Comparison of ENCODE assay signal across 8 cellular contexts in the genomic region with DNA sequence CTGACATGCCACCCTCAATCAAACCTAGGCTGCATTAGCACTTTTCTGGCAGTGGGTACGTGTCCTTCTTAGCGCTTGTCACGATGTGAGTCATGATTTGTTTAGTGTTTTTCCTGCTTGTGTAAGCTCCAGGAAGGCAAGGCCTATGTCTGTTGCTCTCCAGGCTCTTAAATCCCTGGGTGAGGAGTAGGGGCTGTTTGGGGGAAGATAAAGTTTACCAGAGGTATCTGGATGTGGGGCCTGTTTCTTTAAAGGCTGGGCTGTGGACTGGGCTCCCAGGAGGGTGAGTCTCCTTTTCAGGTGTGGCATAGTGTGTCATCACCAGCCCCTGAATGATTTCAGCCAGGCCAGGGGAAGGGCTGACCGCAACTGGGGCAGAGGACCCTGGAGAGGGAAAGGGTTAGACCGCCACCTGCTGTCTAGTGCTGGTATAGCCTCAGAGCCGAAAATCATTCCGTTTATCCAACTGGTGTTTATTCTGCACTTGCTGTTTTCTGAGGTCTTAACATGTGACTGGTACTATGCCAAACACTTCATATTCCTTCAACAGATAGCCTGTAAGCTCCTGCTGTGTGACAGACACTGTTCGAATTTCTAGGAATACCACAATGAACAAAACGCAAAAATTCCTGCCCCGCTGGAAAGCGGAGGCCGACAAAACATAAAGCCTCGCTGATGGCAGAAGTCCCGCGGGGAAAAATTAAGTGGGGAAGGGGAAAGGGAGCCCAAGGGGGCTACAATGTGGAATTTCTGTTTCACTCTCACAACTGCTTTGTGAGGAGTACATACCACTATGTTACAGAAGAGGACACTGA. TPM values are rescaled to one million over a fixed set of nuclear protein-coding genes. Genes with fewer than 3 reads are reported as not detected.
DNase-seq lines count a peak whose midpoint lies in the region; ATAC-seq, FAIRE-seq and TF ChIP-seq lines count a peak whose summit lies in the region.

No MANE protein-coding gene starts in this region.

- H3K27ac Mint-ChIP-seq in naive thymus-derived CD4-positive, alpha-beta T cell = peak overlapping the region in 1 of 9 donors; percentile 53

- no peaks in the 10 kb centered on the region for H3K36me3 Mint-ChIP-seq in naive thymus-derived CD4-positive, alpha-beta T cell

- POLR2A ChIA-PET in naive thymus-derived CD4-positive, alpha-beta T cell (lab: Charles Lee) = no interaction called here

- TF ChIP-seq CTCF in D721Med (IDR thresholded peaks at IDR 0.05; ENCODE audit: insufficient read depth, missing control alignments) = peak; percentile 90
- TF ChIP-seq CTCF in OCI-LY1 (IDR thresholded peaks at IDR 0.05; ENCODE audit: low read length) = peak; percentile 91

- no peaks in the 10 kb centered on the region for H3F3A ChIP-seq in OCI-LY1 (ENCODE audit: insufficient read depth, low read length)

- H3K27me3 ChIP-seq in OCI-LY1 (ENCODE audit: insufficient read depth, low read length) (no peaks in the 10 kb centered on the region), esophagus (ENCODE audit: control insufficient read depth in 1 of 2, insufficient read depth in 2 of 2, low read length in 2 of 2) (no peaks in the 10 kb centered on the region)
- no peaks in the 10 kb centered on the region for H3K27me3 ChIP-seq in naive thymus-derived CD4-positive, alpha-beta T cell (ENCODE audit: control insufficient read depth in 2 of 2, insufficient read depth in 2 of 2, low read length in 2 of 2)

- H2AFZ ChIP-seq in OCI-LY1 (ENCODE audit: low read length) = no peak overlapping the region

- H3K4me2 ChIP-seq in OCI-LY1 (ENCODE audit: low read length) = peak overlapping the region; percentile 67

- H3K9me3 ChIP-seq in OCI-LY1 (ENCODE audit: low read length) (no peaks in the 10 kb centered on the region), esophagus (ENCODE audit: control insufficient read depth in 2 of 2, insufficient read depth in 1 of 2, low read depth in 1 of 2, low read length in 1 of 2) (no peaks in the 10 kb centered on the region)
- no peaks in the 10 kb centered on the region for H3K9me3 ChIP-seq in naive thymus-derived CD4-positive, alpha-beta T cell (ENCODE audit: control insufficient read depth in 2 of 3, low read length in 3 of 3)

- H3K9me3 Mint-ChIP-seq in naive thymus-derived CD4-positive, alpha-beta T cell = peaks cover 0 to 2% (median 0%) of the 10 kb centered on the region in 11 donors

- H3K79me2 ChIP-seq in OCI-LY1 (ENCODE audit: insufficient read depth, low read length) = no peaks in the 10 kb centered on the region

- 38 to 42% methylated on average over 15 of the region's 15 CpGs for WGBS in esophagus, 2 donors

- peak; percentile 33 for ATAC-seq in HG03039 (IDR thresholded peaks at IDR 0.05; ENCODE audit: unreplicated experiment)
- peak; percentile 83 for ATAC-seq in naive thymus-derived CD4-positive, alpha-beta T cell

- CTCF ChIA-PET in naive thymus-derived CD4-positive, alpha-beta T cell (lab: Charles Lee) = interaction anchor here (1.2 to 1.8 kb wide), 3 partner anchors 17 to 49 kb away, joined by 4 to 7 read pairs (median 5); partner anchors contain the start of gene FABP3

- H3K4me3 ChIP-seq in OCI-LY1 (ENCODE audit: low read depth, low read length, poor library complexity, severe bottlenecking) (peak overlapping the region; percentile 15), esophagus (ENCODE audit: low read depth in 1 of 2, low read length in 2 of 2) (no peak overlapping the region)
- H3K4me3 ChIP-seq in naive thymus-derived CD4-positive, alpha-beta T cell (ENCODE audit: low read length) = no peak overlapping the region

- peaks cover 0 to 5% (median 2%) of the 10 kb centered on the region in 7 donors for H3K4me1 Mint-ChIP-seq in naive thymus-derived CD4-positive, alpha-beta T cell

- intact Hi-C loops in naive thymus-derived CD4-positive, alpha-beta T cell (cut with micrococcal nuclease) = loop anchor here (1.0 to 5.0 kb wide), 5 partner anchors 28 to 640 kb away; no protein-coding TSS in a partner anchor

- H3K9ac ChIP-seq in OCI-LY1 (ENCODE audit: low read length) = no peak overlapping the region

- no peak overlapping the region for H3K4me3 Mint-ChIP-seq in naive thymus-derived CD4-positive, alpha-beta T cell

- H3K27ac ChIP-seq in OCI-LY1 (ENCODE audit: low read depth, low read length, poor library complexity, severe bottlenecking) = peak overlapping the region; percentile 4
- H3K27ac ChIP-seq in esophagus (ENCODE audit: low read depth in 2 of 2, low read length in 1 of 2) = peak overlapping the region; percentile 53 to 79
- no peak overlapping the region for H3K27ac ChIP-seq in naive thymus-derived CD4-positive, alpha-beta T cell (ENCODE audit: low read depth, low read length)

- H3K4me1 ChIP-seq in OCI-LY1 (ENCODE audit: insufficient read depth, low read length, severe bottlenecking) (peaks cover 13% of the 10 kb centered on the region), esophagus (ENCODE audit: control insufficient read depth in 2 of 2, insufficient read depth in 2 of 2, low read length in 1 of 2) (peaks cover 0 to 10% of the 10 kb centered on the region in 2 donors)
- no peaks in the 10 kb centered on the region for H3K4me1 ChIP-seq in naive thymus-derived CD4-positive, alpha-beta T cell (ENCODE audit: control insufficient read depth in 2 of 2, insufficient read depth in 2 of 2, low read length in 2 of 2)

- H3K36me3 ChIP-seq in OCI-LY1 (ENCODE audit: insufficient read depth, low read length) (no peaks in the 10 kb centered on the region), esophagus (ENCODE audit: control insufficient read depth in 2 of 2, insufficient read depth in 2 of 2, low read length in 1 of 2) (peaks cover 0 to 6% of the 10 kb centered on the region in 2 donors)
- H3K36me3 ChIP-seq in naive thymus-derived CD4-positive, alpha-beta T cell (ENCODE audit: control insufficient read depth in 2 of 3, insufficient read depth in 3 of 3, low read length in 3 of 3) = no peaks in the 10 kb centered on the region

- H4K20me1 ChIP-seq in OCI-LY1 (ENCODE audit: insufficient read depth, low read length) = no peaks in the 10 kb centered on the region

- FAIRE-seq in D721Med (lab: Jason Lieb, UNC) = no peak

- no peaks in the 10 kb centered on the region for H3K9me2 ChIP-seq in OCI-LY1 (ENCODE audit: low read depth, low read length)

- DNase-seq in D721Med (ENCODE audit: insufficient read length, low spot score) (peak; percentile 68), mesenteric fat pad (ENCODE audit: low spot score) (no peak)
- DNase-seq in activated CD8-positive, alpha-beta memory T cell treated with anti-CD3 and anti-CD28 coated beads, Interleukin-2, amount 50 U/mL, for 48 hours = peak; percentile 89
- peak; percentile 12 to 68 (median 41) for DNase-seq in naive thymus-derived CD4-positive, alpha-beta T cell
- peak; percentile 39 to 49 for DNase-seq in stimulated activated CD8-positive, alpha-beta memory T cell treated with anti-CD3 and anti-CD28 coated beads, Interleukin-7, amount 100 ng/mL, for 48 hours (ENCODE audit: extremely low read depth in 1 of 2, low read depth in 1 of 2)

- peaks cover 18 to 40% (median 25%) of the 10 kb centered on the region in 5 donors for H3K27me3 Mint-ChIP-seq in naive thymus-derived CD4-positive, alpha-beta T cell

RNA-seq across cellular contexts. Expression of gene SERINC2, which starts 9.7 kb away (rescaled TPM):
- 100 to 1,000 TPM in 1 of 2 donors, 10 to 100 TPM in 1; 84.2 to 119 TPM for polyA plus RNA-seq in esophagus
- 1 to 10 TPM in 1 of 5 experiments, under 1 TPM in 2, not detected in 2; 0.22 to 2.7 (median 0.34) TPM for total RNA-seq in naive thymus-derived CD4-positive, alpha-beta T cell
- polyA plus RNA-seq in naive thymus-derived CD4-positive, alpha-beta T cell = not detected
- 10.0 TPM for total RNA-seq in mesenteric fat pad

RNA-seq across cellular contexts. Expression of gene FABP3, which starts 49.8 kb away (rescaled TPM):
- polyA plus RNA-seq in esophagus = 1 to 10 TPM; 1.8 to 2.6 TPM
- under 1 TPM in 1 of 5 experiments, not detected in 4; 0.67 TPM for total RNA-seq in naive thymus-derived CD4-positive, alpha-beta T cell
- polyA plus RNA-seq in naive thymus-derived CD4-positive, alpha-beta T cell = not detected
- total RNA-seq in mesenteric fat pad = 9.1 TPM
